ENCODE assay signal across 8 cellular contexts in the genomic region with DNA sequence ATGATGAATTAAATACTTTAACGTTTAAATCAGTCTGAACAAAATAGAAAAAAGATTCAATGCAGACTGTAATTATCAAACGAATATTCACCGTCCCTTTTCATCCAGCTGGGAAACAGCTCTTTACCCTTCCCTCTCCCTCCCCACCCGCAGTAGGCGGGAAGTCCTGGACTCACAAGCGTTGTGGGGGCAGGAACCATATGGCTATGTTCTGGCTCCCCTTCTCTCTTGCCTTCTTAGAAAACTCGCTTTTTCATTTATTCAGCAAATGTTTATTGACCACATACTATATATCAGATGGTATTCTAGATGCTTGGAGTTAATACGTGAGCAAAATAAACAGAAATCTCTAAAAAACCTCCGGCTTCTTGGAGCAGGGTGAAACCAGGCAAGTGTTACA. TPM values are rescaled to one million over a fixed set of nuclear protein-coding genes. Genes with fewer than 3 reads are reported as not detected.
DNase-seq lines count a peak whose midpoint lies in the region; ATAC-seq and TF ChIP-seq lines count a peak whose summit lies in the region.

No MANE protein-coding gene starts in this region.

- H3K27ac ChIP-seq in liver (ENCODE audit: low read depth in 1 of 2, low read length in 2 of 2) (peak overlapping the region; percentile 89 to 95), testis (peak overlapping the region; percentile 95 to 96)

- H3K4me1 Mint-ChIP-seq in activated CD4-positive, alpha-beta T cell treated with anti-CD3 and anti-CD28 coated beads for 36 hours = peaks cover 34% of the 10 kb centered on the region
- H3K4me1 Mint-ChIP-seq in activated naive CD8-positive, alpha-beta T cell treated with anti-CD3 and anti-CD28 coated beads, Interleukin-2, amount 50 U/mL, for 24 hours = peaks cover 35% of the 10 kb centered on the region

- H3K27me3 Mint-ChIP-seq in activated CD4-positive, alpha-beta T cell treated with anti-CD3 and anti-CD28 coated beads for 36 hours = no peaks in the 10 kb centered on the region
- no peaks in the 10 kb centered on the region for H3K27me3 Mint-ChIP-seq in activated naive CD8-positive, alpha-beta T cell treated with anti-CD3 and anti-CD28 coated beads, Interleukin-2, amount 50 U/mL, for 24 hours

- H3K4me1 ChIP-seq in liver (ENCODE audit: control insufficient read depth in 4 of 4, insufficient read depth in 4 of 4, low read length in 3 of 4) (peaks cover 3 to 30% (median 22%) of the 10 kb centered on the region in 4 donors), testis (no peaks in the 10 kb centered on the region)

- H3K27ac Mint-ChIP-seq in activated CD4-positive, alpha-beta T cell treated with anti-CD3 and anti-CD28 coated beads for 36 hours = peak overlapping the region; percentile 92
- H3K27ac Mint-ChIP-seq in activated naive CD8-positive, alpha-beta T cell treated with anti-CD3 and anti-CD28 coated beads, Interleukin-2, amount 50 U/mL, for 24 hours = peak overlapping the region; percentile 88

- H3K36me3 ChIP-seq in liver (ENCODE audit: control insufficient read depth in 4 of 4, insufficient read depth in 3 of 4, low read depth in 1 of 4, low read length in 3 of 4) (no peaks in the 10 kb centered on the region), testis (ENCODE audit: low read depth, missing control alignments) (no peaks in the 10 kb centered on the region)

- H3K9ac ChIP-seq in liver (ENCODE audit: low read depth in 1 of 2, low read length in 2 of 2) = peak overlapping the region; percentile 82 to 85

- DNase-seq in activated CD4-positive, alpha-beta T cell treated with anti-CD3 and anti-CD28 coated beads for 36 hours = no peak
- DNase-seq in activated CD4-positive, alpha-beta T cell treated with anti-CD3 and anti-CD28 coated beads for 48 hours = no peak
- DNase-seq in activated naive CD8-positive, alpha-beta T cell treated with anti-CD3 and anti-CD28 coated beads, Interleukin-2, amount 50 U/mL, for 24 hours = no peak
- DNase-seq in testis = no peak

- CTCF ChIA-PET in activated CD4-positive, alpha-beta T cell treated with anti-CD3 and anti-CD28 coated beads for 36 hours (lab: Charles Lee) = interaction anchor here (0.7 to 1.3 kb wide), 5 partner anchors 10 to 1660 kb away, joined by 3 to 4 read pairs (median 3); partner anchors contain the start of gene CHRNA5

- intact Hi-C loops in activated CD4-positive, alpha-beta T cell treated with anti-CD3 and anti-CD28 coated beads for 36 hours (cut with DNase I, micrococcal nuclease) = loop anchor here (1.0 to 2.0 kb wide), 6 partner anchors 25 to 595 kb away; partner anchors contain the start of genes RCN2 (in 2 of the 2), ETFA (in 1 of the 2), HMG20A (in 1 of the 2) and ISL2 (in 1 of the 2)
- intact Hi-C loops in testis (cut with DNase I; ENCODE audit: low total_unique reads) = no loop called here

- H3K27me3 ChIP-seq in liver (ENCODE audit: control insufficient read depth in 4 of 4, insufficient read depth in 4 of 4, low read length in 3 of 4) (no peaks in the 10 kb centered on the region), testis (no peaks in the 10 kb centered on the region)

- no peak for TF ChIP-seq POLR2A in testis (IDR thresholded peaks at IDR 0.05)

- H3K4me3 ChIP-seq in liver (ENCODE audit: low read depth in 1 of 3, low read length in 3 of 3) (peak overlapping the region; percentile 57 to 88 (median 87)), testis (peak overlapping the region; percentile 83 to 87)

- H3K36me3 Mint-ChIP-seq in activated CD4-positive, alpha-beta T cell treated with anti-CD3 and anti-CD28 coated beads for 36 hours (ENCODE audit: low read depth) = peaks cover 3% of the 10 kb centered on the region
- H3K36me3 Mint-ChIP-seq in activated naive CD8-positive, alpha-beta T cell treated with anti-CD3 and anti-CD28 coated beads, Interleukin-2, amount 50 U/mL, for 24 hours (ENCODE audit: low read depth) = peaks cover 1% of the 10 kb centered on the region

- TF ChIP-seq CTCF in liver (IDR thresholded peaks at IDR 0.05; ENCODE audit: low read depth, low read length, missing input control) = no peak
- TF ChIP-seq CTCF in testis (IDR thresholded peaks at IDR 0.05) = no peak

- H3K9me3 ChIP-seq in liver (ENCODE audit: control insufficient read depth in 4 of 4, low read length in 3 of 4) (no peaks in the 10 kb centered on the region), testis (no peaks in the 10 kb centered on the region)

- POLR2A ChIA-PET in activated CD4-positive, alpha-beta T cell treated with anti-CD3 and anti-CD28 coated beads for 36 hours (lab: Charles Lee) = interaction anchor here (1.1 to 1.2 kb wide), 2 partner anchors 25 to 81 kb away, joined by 3 read pairs; no protein-coding TSS in a partner anchor

- ATAC-seq in activated CD4-positive, alpha-beta T cell treated with anti-CD3 and anti-CD28 coated beads for 36 hours = no peak
- no peak for ATAC-seq in activated naive CD8-positive, alpha-beta T cell treated with anti-CD3 and anti-CD28 coated beads, Interleukin-2, amount 50 U/mL, for 24 hours
- ATAC-seq in HG03097 (IDR thresholded peaks at IDR 0.05; ENCODE audit: low FRiP score, unreplicated experiment) (no peak), HG02759 (IDR thresholded peaks at IDR 0.05; ENCODE audit: unreplicated experiment) (no peak), GM19397 (IDR thresholded peaks at IDR 0.05; ENCODE audit: unreplicated experiment) (no peak)

- peaks cover 2% of the 10 kb centered on the region for H3K9me3 Mint-ChIP-seq in activated CD4-positive, alpha-beta T cell treated with anti-CD3 and anti-CD28 coated beads for 36 hours (ENCODE audit: low read depth)
- H3K9me3 Mint-ChIP-seq in activated naive CD8-positive, alpha-beta T cell treated with anti-CD3 and anti-CD28 coated beads, Interleukin-2, amount 50 U/mL, for 24 hours = no peaks in the 10 kb centered on the region

- 33% methylated on average over 9 of the region's 9 CpGs for WGBS in liver
- 9 to 20% methylated on average over 9 of the region's 9 CpGs for WGBS in testis, 2 donors

- no peak for TF ChIP-seq RAD21 in liver (IDR thresholded peaks at IDR 0.05)

- H3K4me3 Mint-ChIP-seq in activated CD4-positive, alpha-beta T cell treated with anti-CD3 and anti-CD28 coated beads for 36 hours = peak overlapping the region; percentile 87
- H3K4me3 Mint-ChIP-seq in activated naive CD8-positive, alpha-beta T cell treated with anti-CD3 and anti-CD28 coated beads, Interleukin-2, amount 50 U/mL, for 24 hours = peak overlapping the region; percentile 89

TF ChIP-seq in liver, 16 proteins besides CTCF, POLR2A, EP300 and RAD21 (continues in another document):
- TF ChIP-seq TAF1 (conservative IDR thresholded peaks at IDR 0.05) = no peak
- TF ChIP-seq SP1 (IDR thresholded peaks at IDR 0.05) = no peak
- TF ChIP-seq YY1 (IDR thresholded peaks at IDR 0.05) = no peak
- no peak for TF ChIP-seq JUND (IDR thresholded peaks at IDR 0.05)
- TF ChIP-seq, protein P1, sequence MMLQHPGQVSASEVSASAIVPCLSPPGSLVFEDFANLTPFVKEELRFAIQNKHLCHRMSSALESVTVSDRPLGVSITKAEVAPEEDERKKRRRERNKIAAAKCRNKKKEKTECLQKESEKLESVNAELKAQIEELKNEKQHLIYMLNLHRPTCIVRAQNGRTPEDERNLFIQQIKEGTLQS (IDR thresholded peaks at IDR 0.05) = no peak
- TF ChIP-seq, protein P2, sequence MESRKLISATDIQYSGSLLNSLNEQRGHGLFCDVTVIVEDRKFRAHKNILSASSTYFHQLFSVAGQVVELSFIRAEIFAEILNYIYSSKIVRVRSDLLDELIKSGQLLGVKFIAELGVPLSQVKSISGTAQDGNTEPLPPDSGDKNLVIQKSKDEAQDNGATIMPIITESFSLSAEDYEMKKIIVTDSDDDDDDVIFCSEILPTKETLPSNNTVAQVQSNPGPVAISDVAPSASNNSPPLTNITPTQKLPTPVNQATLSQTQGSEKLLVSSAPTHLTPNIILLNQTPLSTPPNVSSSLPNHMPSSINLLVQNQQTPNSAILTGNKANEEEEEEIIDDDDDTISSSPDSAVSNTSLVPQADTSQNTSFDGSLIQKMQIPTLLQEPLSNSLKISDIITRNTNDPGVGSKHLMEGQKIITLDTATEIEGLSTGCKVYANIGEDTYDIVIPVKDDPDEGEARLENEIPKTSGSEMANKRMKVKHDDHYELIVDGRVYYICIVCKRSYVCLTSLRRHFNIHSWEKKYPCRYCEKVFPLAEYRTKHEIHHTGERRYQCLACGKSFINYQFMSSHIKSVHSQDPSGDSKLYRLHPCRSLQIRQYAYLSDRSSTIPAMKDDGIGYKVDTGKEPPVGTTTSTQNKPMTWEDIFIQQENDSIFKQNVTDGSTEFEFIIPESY (IDR thresholded peaks at IDR 0.05) = no peak
- no peak for TF ChIP-seq EGR1 (IDR thresholded peaks at IDR 0.05; ENCODE audit: low read depth in 2 of 2)
- no peak for TF ChIP-seq MAX (IDR thresholded peaks at IDR 0.05)
- no peak for TF ChIP-seq FOXA1 (IDR thresholded peaks at IDR 0.05)
- TF ChIP-seq NR2F2 (IDR thresholded peaks at IDR 0.05) = no peak
- TF ChIP-seq HNF4G (IDR thresholded peaks at IDR 0.05) = no peak

RNA-seq across cellular contexts. Expression of gene SCAPER, which starts 0.7 kb away (rescaled TPM):
- total RNA-seq in activated CD4-positive, alpha-beta T cell treated with anti-CD3 and anti-CD28 coated beads for 36 hours = 10 to 100 TPM; 25.9 to 35.2 TPM
- 10 to 100 TPM in 1 of 2 donors, 1 to 10 TPM in 1; 6.0 to 18.0 TPM for total RNA-seq in liver
- 10 to 100 TPM in 1 of 2 donors, 1 to 10 TPM in 1; 3.3 to 13.9 TPM for polyA plus RNA-seq in liver
- total RNA-seq in testis = 10 to 100 TPM; 43.7 to 54.8 TPM
- polyA plus RNA-seq in testis (ENCODE audit: insufficient read depth, low read depth, low replicate concordance) = 60.7 TPM

RNA-seq across cellular contexts. Expression of gene RCN2, which starts 25.7 kb away (rescaled TPM):
- total RNA-seq in activated CD4-positive, alpha-beta T cell treated with anti-CD3 and anti-CD28 coated beads for 36 hours = 10 to 100 TPM; 16.6 to 18.9 TPM
- 10 to 100 TPM; 12.0 to 28.2 TPM for total RNA-seq in liver
- 10 to 100 TPM in 1 of 2 donors, 1 to 10 TPM in 1; 8.7 to 18.2 TPM for polyA plus RNA-seq in liver
- total RNA-seq in testis = 10 to 100 TPM; 61.1 to 78.3 TPM
- 164 TPM for polyA plus RNA-seq in testis (ENCODE audit: insufficient read depth, low read depth, low replicate concordance)
